ENCODE assay signal across 1 cellular context in genomic region chr4:8637456-8637984, GRCh38.
TF ChIP-seq lines count a peak whose summit lies in the region.

No MANE protein-coding gene starts in this region.

TF ChIP-seq in HCT116, 20 proteins besides CTCF, POLR2A, EP300 and RAD21 (continued from another document):
- TF ChIP-seq ZBTB33 (IDR thresholded peaks at IDR 0.05; ENCODE audit: extremely low read depth, insufficient replicate concordance, low read length) (no peak), CBX3 (IDR thresholded peaks at IDR 0.05; ENCODE audit: low read depth) (no peak), TCF7L2 (IDR thresholded peaks at IDR 0.05; ENCODE audit: borderline replicate concordance, extremely low read depth, insufficient read depth, insufficient read length) (no peak), SRF (IDR thresholded peaks at IDR 0.05; ENCODE audit: low read depth) (no peak), YY1 (IDR thresholded peaks at IDR 0.05; ENCODE audit: extremely low read depth, insufficient replicate concordance, low read depth, low read length) (no peak), FOSL1 (IDR thresholded peaks at IDR 0.05; ENCODE audit: low read depth) (no peak)
